8 cellular contexts compared by ENCODE assay signal in the genomic region with DNA sequence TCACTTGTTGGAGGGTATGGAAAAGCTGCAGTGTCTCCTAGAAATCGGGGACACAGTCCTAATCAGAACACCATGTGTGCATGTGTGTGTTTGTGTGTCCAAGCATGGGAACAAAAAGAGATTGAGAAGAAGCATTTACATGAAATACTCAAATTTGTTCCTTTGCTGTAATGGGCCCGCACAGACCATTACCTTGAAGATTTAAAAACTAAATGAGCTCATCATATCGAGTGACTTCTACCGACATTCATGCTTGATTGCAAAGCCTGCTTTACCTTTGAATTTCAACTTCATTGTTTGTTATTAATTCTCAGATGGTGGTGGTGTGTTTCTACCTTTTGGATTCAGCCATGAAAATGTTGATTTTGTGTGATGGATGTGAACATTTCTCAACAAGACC.
DNase-seq lines count a peak whose midpoint lies in the region; FAIRE-seq and TF ChIP-seq lines count a peak whose summit lies in the region.
"Had no signal": no experiment of that assay in that cellular context is flagged by ENCODE, and none has a peak within 500 bp of the region (broad histone marks: within the 10 kb centered on the region; RNA-seq: fewer than 3 reads in every experiment).

No MANE protein-coding gene starts in this region.

- H3K36me3 Mint-ChIP-seq in activated T-helper 1 cell treated with anti-CD3 and anti-CD28 coated beads, Interleukin-12 subunit alpha, Interleukin-12 subunit beta, Interleukin-2, Interleukin-4 antibody, amounts not matched to agents 30 ng/mL and 10 ng/mL and 1 ng/mL, durations not matched to agents 14 hours and 24 hours and 36 hours (ENCODE audit: low read depth) = no peaks in the 10 kb centered on the region
- H3K36me3 Mint-ChIP-seq in endothelial cell (ENCODE audit: low read depth, unreplicated experiment) = no peaks in the 10 kb centered on the region

- H3K4me3 Mint-ChIP-seq in activated T-helper 1 cell treated with anti-CD3 and anti-CD28 coated beads, Interleukin-12 subunit alpha, Interleukin-12 subunit beta, Interleukin-2, Interleukin-4 antibody, amounts not matched to agents 30 ng/mL and 10 ng/mL and 1 ng/mL, durations not matched to agents 14 hours and 24 hours and 36 hours = no peak overlapping the region
- no peak overlapping the region for H3K4me3 Mint-ChIP-seq in endothelial cell (ENCODE audit: unreplicated experiment)
- H3K4me3 Mint-ChIP-seq: activated naive CD4-positive, alpha-beta T cell treated with anti-CD3 and anti-CD28 coated beads for 36 hours had no signal

- H3K27ac Mint-ChIP-seq in activated T-helper 1 cell treated with anti-CD3 and anti-CD28 coated beads, Interleukin-12 subunit alpha, Interleukin-12 subunit beta, Interleukin-2, Interleukin-4 antibody, amounts not matched to agents 30 ng/mL and 10 ng/mL and 1 ng/mL, durations not matched to agents 14 hours and 24 hours and 36 hours = peak overlapping the region; percentile 67
- no peak overlapping the region for H3K27ac Mint-ChIP-seq in endothelial cell (ENCODE audit: unreplicated experiment)

- H3K4me1 Mint-ChIP-seq in activated T-helper 1 cell treated with anti-CD3 and anti-CD28 coated beads, Interleukin-12 subunit alpha, Interleukin-12 subunit beta, Interleukin-2, Interleukin-4 antibody, amounts not matched to agents 30 ng/mL and 10 ng/mL and 1 ng/mL, durations not matched to agents 14 hours and 24 hours and 36 hours (ENCODE audit: low read depth) = peaks cover 50% of the 10 kb centered on the region
- H3K4me1 Mint-ChIP-seq in endothelial cell (ENCODE audit: unreplicated experiment) = no peaks in the 10 kb centered on the region

- H3K9me3 Mint-ChIP-seq in activated T-helper 1 cell treated with anti-CD3 and anti-CD28 coated beads, Interleukin-12 subunit alpha, Interleukin-12 subunit beta, Interleukin-2, Interleukin-4 antibody, amounts not matched to agents 30 ng/mL and 10 ng/mL and 1 ng/mL, durations not matched to agents 14 hours and 24 hours and 36 hours = no peaks in the 10 kb centered on the region
- no peaks in the 10 kb centered on the region for H3K9me3 Mint-ChIP-seq in endothelial cell (ENCODE audit: unreplicated experiment)
- H3K9me3 Mint-ChIP-seq: activated naive CD4-positive, alpha-beta T cell treated with anti-CD3 and anti-CD28 coated beads for 36 hours had no signal

- FAIRE-seq in HTR-8/SVneo (lab: Jason Lieb, UNC) = peak; percentile 31
- FAIRE-seq in islet of Langerhans (lab: Jason Lieb, UNC) = peak; percentile 5

- DNase-seq in HTR-8/SVneo (ENCODE audit: insufficient read length, low spot score) = no peak
- DNase-seq in activated T-helper 1 cell treated with anti-CD3 and anti-CD28 coated beads, Interleukin-12 subunit alpha, Interleukin-12 subunit beta, Interleukin-2, Interleukin-4 antibody, amounts not matched to agents 30 ng/mL and 10 ng/mL and 1 ng/mL, durations not matched to agents 14 hours and 24 hours and 36 hours (ENCODE audit: low spot score) = no peak
- peak; percentile 66 for DNase-seq in superior temporal gyrus (ENCODE audit: extremely low spot score)
- no peak for DNase-seq in endothelial cell (ENCODE audit: low spot score)
- no peak for DNase-seq in HuH-7 (ENCODE audit: low spot score)
- no peak for DNase-seq in NCI-H510A (lab: John Stamatoyannopoulos, UW)

- intact Hi-C loops in activated T-helper 1 cell treated with anti-CD3 and anti-CD28 coated beads, Interleukin-12 subunit alpha, Interleukin-12 subunit beta, Interleukin-2, Interleukin-4 antibody, amounts not matched to agents 30 ng/mL and 10 ng/mL and 1 ng/mL, durations not matched to agents 14 hours and 24 hours and 36 hours (cut with micrococcal nuclease) = no loop called here

- H3K27me3 Mint-ChIP-seq in activated T-helper 1 cell treated with anti-CD3 and anti-CD28 coated beads, Interleukin-12 subunit alpha, Interleukin-12 subunit beta, Interleukin-2, Interleukin-4 antibody, amounts not matched to agents 30 ng/mL and 10 ng/mL and 1 ng/mL, durations not matched to agents 14 hours and 24 hours and 36 hours (ENCODE audit: insufficient read depth) = peaks cover 4% of the 10 kb centered on the region
- H3K27me3 Mint-ChIP-seq in endothelial cell (ENCODE audit: unreplicated experiment) = no peaks in the 10 kb centered on the region

- no peak for TF ChIP-seq CTCF in endothelial cell (IDR thresholded peaks at IDR 0.05; ENCODE audit: unreplicated experiment)
